ENCODE assay signal across 6 cellular contexts in the genomic region with DNA sequence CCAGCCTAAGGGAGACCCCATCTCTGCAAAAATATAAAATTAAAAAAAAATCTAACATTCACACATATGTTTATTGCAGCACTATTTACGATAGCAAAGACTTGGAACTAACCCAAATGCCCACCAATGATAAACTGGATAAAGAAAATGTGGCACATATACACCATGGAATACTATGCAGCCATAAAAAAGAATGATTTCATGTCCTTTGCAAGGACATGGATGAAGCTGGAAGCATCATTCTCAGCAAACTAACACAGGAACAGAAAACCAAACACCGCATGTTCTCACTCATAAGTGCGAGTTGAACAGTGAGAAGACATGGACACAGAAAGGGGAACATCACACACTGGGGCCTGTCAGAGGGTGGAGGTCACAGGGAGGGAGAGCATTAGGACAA. TPM values are rescaled to one million over a fixed set of nuclear protein-coding genes. Genes with fewer than 3 reads are reported as not detected.
DNase-seq lines count a peak whose midpoint lies in the region; ATAC-seq, FAIRE-seq and TF ChIP-seq lines count a peak whose summit lies in the region.
"Not testable (repeated sequence)": the region's sequence is repeated elsewhere in the genome, so short reads cannot be mapped to it uniquely, and the experiment has no call there.

No MANE protein-coding gene starts in this region.

- H3K27ac Mint-ChIP-seq in CD14-positive monocyte: peak overlapping the region; percentile 19 to 87 (median 76)
- peak overlapping the region; percentile 19 for H3K27ac Mint-ChIP-seq in activated T-helper 2 cell treated with anti-CD3 and anti-CD28 coated beads, Interferon-gamma antibody, Interleukin-2, Interleukin-4, amounts not matched to agents 10 μg/mL and 5 μg/mL and 100 μg/mL, durations not matched to agents 14 hours and 24 hours and 36 hours
- peak overlapping the region; percentile 50 for H3K27ac Mint-ChIP-seq in dendritic cell treated with granulocyte-macrophage colony-stimulating factor and Interleukin-4, amounts not matched to agents 40 ng/mL and 50 ng/mL, for 4 days

- H3K56ac ChIP-seq in IMR-90 (ENCODE audit: extremely low read depth, insufficient read depth, low read length): not testable (repeated sequence)

- TF ChIP-seq EP300 in K562 (IDR thresholded peaks at IDR 0.05; ENCODE audit: low read length): not testable (repeated sequence)

- intact Hi-C loops in CD14-positive monocyte (cut with micrococcal nuclease): loop anchor here in 1 of 2 donors (5.0 kb wide), 1 partner anchor 36 kb away; the partner anchor contains the start of gene ABHD6
- intact Hi-C loops in IMR-90 (cut with micrococcal nuclease); K562 (cut with micrococcal nuclease); dendritic cell treated with granulocyte-macrophage colony-stimulating factor and Interleukin-4, amounts not matched to agents 40 ng/mL and 50 ng/mL, for 4 days (cut with micrococcal nuclease): not testable (repeated sequence)
- intact Hi-C loops in activated T-helper 2 cell treated with anti-CD3 and anti-CD28 coated beads, Interferon-gamma antibody, Interleukin-2, Interleukin-4, amounts not matched to agents 10 μg/mL and 5 μg/mL and 100 μg/mL, durations not matched to agents 14 hours and 24 hours and 36 hours (cut with micrococcal nuclease): loop anchor here (2.0 kb wide), 1 partner anchor 37 kb away; the partner anchor contains the start of gene ABHD6

- peak overlapping the region; percentile 28; the same call in 1 of the 2 replicates for H3K4ac ChIP-seq in IMR-90 (ENCODE audit: low read depth, low read length)

- not testable (repeated sequence) for H4K8ac ChIP-seq in IMR-90 (ENCODE audit: low read depth in 2 of 2, low read length in 2 of 2)

- H3K79me1 ChIP-seq in IMR-90 (ENCODE audit: low read depth in 1 of 2, low read length in 2 of 2): not testable (repeated sequence)

- not testable (repeated sequence) for H3K79me2 ChIP-seq in GM23248 (ENCODE audit: insufficient read depth); K562 (ENCODE audit: control insufficient read depth, insufficient read depth, low read length)

- TF ChIP-seq RAD21 in IMR-90 (IDR thresholded peaks at IDR 0.05; ENCODE audit: low read length); K562 (CRISPR knock-in tag; conservative IDR thresholded peaks at IDR 0.05 in 1 of 2, IDR thresholded peaks at IDR 0.05 in 1 of 2): not testable (repeated sequence)

- dilution Hi-C loops in IMR-90 (cut with HindIII; ENCODE audit: low sequenced_read_pairs, unreplicated experiment): not testable (repeated sequence)

- peak overlapping the region; percentile 59; the same call in 1 of the 2 replicates for H2AK5ac ChIP-seq in IMR-90 (ENCODE audit: low read depth, low read length)

- not testable (repeated sequence) for H4K5ac ChIP-seq in IMR-90 (ENCODE audit: low read depth, low read length)

- in situ Hi-C loops in GM23248 (cut with MboI); IMR-90 (cut with MboI; ENCODE audit: low sequenced_read_pairs); K562 (cut with MboI): not testable (repeated sequence)

- peak overlapping the region; percentile 85; the same call in 1 of the 2 replicates for H3K27ac ChIP-seq in GM23248
- not testable (repeated sequence) for H3K27ac ChIP-seq in IMR-90 (ENCODE audit: insufficient read depth, low read length); K562 (ENCODE audit: extremely low read depth, low read depth, low read length)

- not testable (repeated sequence) for H2AFZ ChIP-seq in GM23248; IMR-90 (replicated peaks; ENCODE audit: low read length, poor library complexity); K562 (ENCODE audit: low read depth, low read length)

- peak overlapping the region; percentile 98 for H2BK5ac ChIP-seq in IMR-90 (ENCODE audit: low read depth, low read length, poor library complexity, severe bottlenecking)

- peaks cover 35% of the 10 kb centered on the region for H3K4me1 Mint-ChIP-seq in CD14-positive monocyte
- peaks cover 15% of the 10 kb centered on the region for H3K4me1 Mint-ChIP-seq in activated T-helper 2 cell treated with anti-CD3 and anti-CD28 coated beads, Interferon-gamma antibody, Interleukin-2, Interleukin-4, amounts not matched to agents 10 μg/mL and 5 μg/mL and 100 μg/mL, durations not matched to agents 14 hours and 24 hours and 36 hours (ENCODE audit: low read depth)
- H3K4me1 Mint-ChIP-seq in dendritic cell treated with granulocyte-macrophage colony-stimulating factor and Interleukin-4, amounts not matched to agents 40 ng/mL and 50 ng/mL, for 4 days (ENCODE audit: low read depth): peaks cover 20% of the 10 kb centered on the region

- not testable (repeated sequence) for H4K91ac ChIP-seq in IMR-90 (ENCODE audit: insufficient read depth, low read depth, low read length)

- peaks cover 24% of the 10 kb centered on the region for H3F3A ChIP-seq in GM23248 (ENCODE audit: insufficient read depth)

- H2BK120ac ChIP-seq in IMR-90 (ENCODE audit: low read depth, low read length): not testable (repeated sequence)

- H4K20me1 ChIP-seq in GM23248 (ENCODE audit: insufficient read depth); IMR-90 (ENCODE audit: insufficient read depth, low read length); K562 (replicated peaks; ENCODE audit: control insufficient read depth, insufficient read depth, low read length): not testable (repeated sequence)

- CTCF ChIA-PET in IMR-90 (lab: Yijun Ruan, JAX): interaction anchor here (0.5 kb wide), 1 partner anchor 71 kb away, joined by 4 read pairs; no protein-coding TSS in a partner anchor
- CTCF ChIA-PET in K562 (lab: Yijun Ruan, JAX; ENCODE audit: low intra/inter-chr PET ratio): not testable (repeated sequence)

- POLR2A ChIA-PET in IMR-90 (lab: Charles Lee; ENCODE audit: unreplicated experiment): not testable (repeated sequence)
- POLR2A ChIA-PET in K562 (lab: Yijun Ruan, JAX): interaction anchor here (0.9 kb wide), 1 partner anchor 22 kb away, joined by 3 read pairs; no protein-coding TSS in a partner anchor

- BruUV-seq in IMR-90 (replicated peaks; lab: Mats Ljungman, UMichigan); K562 (replicated peaks; lab: Mats Ljungman, UMichigan): not testable (repeated sequence)

- not testable (repeated sequence) for H3K27me3 ChIP-seq in GM23248 (replicated peaks; ENCODE audit: insufficient read depth); IMR-90 (ENCODE audit: control insufficient read depth, insufficient read depth, low read length); K562 (ENCODE audit: control insufficient read depth in 2 of 2, insufficient read depth in 2 of 2, low read length in 2 of 2)

- not testable (repeated sequence) for FAIRE-seq in K562 (lab: Jason Lieb, UNC)

- not testable (repeated sequence) for H3K18ac ChIP-seq in IMR-90 (ENCODE audit: low read depth, low read length)

- H2BK20ac ChIP-seq in IMR-90 (ENCODE audit: low read depth, low read length): peak overlapping the region; percentile 80; the same call in 1 of the 2 replicates

- not testable (repeated sequence) for H3K9me3 Mint-ChIP-seq in CD14-positive monocyte; activated T-helper 2 cell treated with anti-CD3 and anti-CD28 coated beads, Interferon-gamma antibody, Interleukin-2, Interleukin-4, amounts not matched to agents 10 μg/mL and 5 μg/mL and 100 μg/mL, durations not matched to agents 14 hours and 24 hours and 36 hours; dendritic cell treated with granulocyte-macrophage colony-stimulating factor and Interleukin-4, amounts not matched to agents 40 ng/mL and 50 ng/mL, for 4 days

- peak overlapping the region; percentile 84 for H3K4me2 ChIP-seq in GM23248 (ENCODE audit: unreplicated experiment)
- not testable (repeated sequence) for H3K4me2 ChIP-seq in IMR-90 (ENCODE audit: low read depth, low read length); K562 (ENCODE audit: insufficient read depth, low read length)

- not testable (repeated sequence) for H2AK9ac ChIP-seq in IMR-90 (replicated peaks; ENCODE audit: low read depth, low read length, poor library complexity)

- H3K9me3 ChIP-seq in GM23248 (ENCODE audit: low read depth); IMR-90 (ENCODE audit: control insufficient read depth, insufficient read depth, low read length); K562 (replicated peaks; ENCODE audit: control insufficient read depth, insufficient read depth, low read depth, low read length): not testable (repeated sequence)

- DNase-seq in CD14-positive monocyte (ENCODE audit: low spot score); GM23248; IMR-90; activated T-helper 2 cell treated with anti-CD3 and anti-CD28 coated beads, Interferon-gamma antibody, Interleukin-2, Interleukin-4, amounts not matched to agents 10 μg/mL and 5 μg/mL and 100 μg/mL, durations not matched to agents 14 hours and 24 hours and 36 hours (ENCODE audit: low spot score); K562 (ENCODE audit: extremely low read depth in 1 of 4, low spot score in 3 of 4): not testable (repeated sequence)

- H3K4me3 ChIP-seq in GM23248; IMR-90 (ENCODE audit: insufficient read depth, low read depth, low read length); K562: not testable (repeated sequence)

- H3K36me3 ChIP-seq in GM23248 (ENCODE audit: low read depth); IMR-90 (ENCODE audit: control insufficient read depth, insufficient read depth, low read length); K562 (ENCODE audit: control insufficient read depth, insufficient read depth, low read length): not testable (repeated sequence)

- H3K23ac ChIP-seq in IMR-90 (ENCODE audit: low read depth, low read length): not testable (repeated sequence)

- H3K9me2 ChIP-seq in GM23248 (ENCODE audit: insufficient read depth): not testable (repeated sequence)

- H3K4me3 Mint-ChIP-seq in CD14-positive monocyte; activated T-helper 2 cell treated with anti-CD3 and anti-CD28 coated beads, Interferon-gamma antibody, Interleukin-2, Interleukin-4, amounts not matched to agents 10 μg/mL and 5 μg/mL and 100 μg/mL, durations not matched to agents 14 hours and 24 hours and 36 hours (ENCODE audit: low read depth); dendritic cell treated with granulocyte-macrophage colony-stimulating factor and Interleukin-4, amounts not matched to agents 40 ng/mL and 50 ng/mL, for 4 days: not testable (repeated sequence)

- not testable (repeated sequence) for TF ChIP-seq POLR2A in IMR-90 (IDR thresholded peaks at IDR 0.05; ENCODE audit: low read depth, low read length); K562 (conservative IDR thresholded peaks at IDR 0.05)

- TF ChIP-seq CTCF in CD14-positive monocyte (IDR thresholded peaks at IDR 0.05); IMR-90 (conservative IDR thresholded peaks at IDR 0.05; ENCODE audit: low read depth, low read length); K562 (IDR thresholded peaks at IDR 0.05 in 2 of 3, conservative IDR thresholded peaks at IDR 0.05 in 1 of 3; ENCODE audit: insufficient read depth in 2 of 3, low read depth in 1 of 3, low read length in 3 of 3): not testable (repeated sequence)

- not testable (repeated sequence) for H3K14ac ChIP-seq in IMR-90 (replicated peaks; ENCODE audit: low read depth, low read length)

- H3K36me3 Mint-ChIP-seq in CD14-positive monocyte: peaks cover 50 to 55% of the 10 kb centered on the region in 2 donors
- peaks cover 73% of the 10 kb centered on the region for H3K36me3 Mint-ChIP-seq in activated T-helper 2 cell treated with anti-CD3 and anti-CD28 coated beads, Interferon-gamma antibody, Interleukin-2, Interleukin-4, amounts not matched to agents 10 μg/mL and 5 μg/mL and 100 μg/mL, durations not matched to agents 14 hours and 24 hours and 36 hours (ENCODE audit: low read depth)
- H3K36me3 Mint-ChIP-seq in dendritic cell treated with granulocyte-macrophage colony-stimulating factor and Interleukin-4, amounts not matched to agents 40 ng/mL and 50 ng/mL, for 4 days (ENCODE audit: low read depth): peaks cover 74% of the 10 kb centered on the region

- H3K9ac ChIP-seq in GM23248; IMR-90 (ENCODE audit: low read depth, low read length); K562 (ENCODE audit: insufficient read depth in 1 of 2, low read depth in 2 of 2, low read length in 2 of 2): not testable (repeated sequence)

- ATAC-seq in IMR-90 (ENCODE audit: low read depth); K562: not testable (repeated sequence)

- peaks cover 11% of the 10 kb centered on the region for H3K9me1 ChIP-seq in IMR-90 (ENCODE audit: insufficient read depth, low read length)
- not testable (repeated sequence) for H3K9me1 ChIP-seq in K562 (ENCODE audit: control insufficient read depth, insufficient read depth, low read length)

- H3K4me1 ChIP-seq in GM23248 (ENCODE audit: insufficient read depth): peaks cover 23% of the 10 kb centered on the region
- not testable (repeated sequence) for H3K4me1 ChIP-seq in IMR-90 (ENCODE audit: control insufficient read depth, insufficient read depth, low read length); K562 (replicated peaks in 1 of 2; ENCODE audit: control insufficient read depth in 2 of 2, insufficient read depth in 2 of 2, low read length in 2 of 2)

- not testable (repeated sequence) for H2BK15ac ChIP-seq in IMR-90 (ENCODE audit: low read depth, low read length)

- H3K27me3 Mint-ChIP-seq in CD14-positive monocyte (ENCODE audit: low read depth in 3 of 3); activated T-helper 2 cell treated with anti-CD3 and anti-CD28 coated beads, Interferon-gamma antibody, Interleukin-2, Interleukin-4, amounts not matched to agents 10 μg/mL and 5 μg/mL and 100 μg/mL, durations not matched to agents 14 hours and 24 hours and 36 hours (ENCODE audit: low read depth); dendritic cell treated with granulocyte-macrophage colony-stimulating factor and Interleukin-4, amounts not matched to agents 40 ng/mL and 50 ng/mL, for 4 days: not testable (repeated sequence)

- 95 to 99% methylated on average over 3 of the region's 3 CpGs for WGBS in GM23248 (ENCODE audit: low coverage in 1 of 2, low lambda C conversion rate in 2 of 2, missing lambda C conversion rate in 2 of 2), 2 experiments
- WGBS in IMR-90 (ENCODE audit: extremely low coverage in 2 of 2, insufficient read length in 1 of 2), 2 experiments: no CpG with 5 or more reads among the region's 3 CpGs
- 42% methylated on average over 3 of the region's 3 CpGs for WGBS in K562 (ENCODE audit: insufficient coverage, low coverage, missing lambda C conversion rate)

RNA-seq across cellular contexts. Expression of gene RPP14, which starts 32.7 kb away (rescaled TPM):
- polyA plus RNA-seq in CD14-positive monocyte (1 to 10 TPM; 3.5 to 8.8 TPM), GM23248 (2016; fragmentation: Nextera tagmentation; extraction: Ambion mirVana) (11.4 and 13.4 TPM in 2 replicates), IMR-90 (2012; rRNA removed) (6.5 and 7.8 TPM in 2 replicates), K562 (2011; rRNA removed) (14.7 and 18.9 TPM in 2 replicates), K562 (2014; fragmentation: Illumina TruSeq; extraction: Trizol) (14.6 and 15.4 TPM in 2 replicates), K562 (2014; fragmentation: Nextera tagmentation; extraction: Ambion mirVana) (10 to 100 TPM; 20.5 to 20.8 TPM), K562 (2014; rRNA removed) (15.1 and 19.0 TPM in 2 replicates)
- total RNA-seq in GM23248 (2014; rRNA removed; shearing (Covaris generic)): 14.9 and 15.7 TPM in 2 replicates
- total RNA-seq in IMR-90 (2012; rRNA removed) (6.6 and 11.9 TPM in 2 replicates), K562 (2014; rRNA removed) (13.9 and 15.9 TPM in 2 replicates), K562 (2014; rRNA removed; fragmentation: Illumina TruSeq; extraction: Trizol) (13.5 and 15.5 TPM in 2 replicates), K562 (2015; rRNA removed; fragmentation: Illumina TruSeq; extraction: Trizol) (19.9 and 20.4 TPM in 2 replicates), K562 (2021) (14.9 and 17.0 TPM in 2 replicates)
- 3.2 TPM in 2 replicates for polyA plus RNA-seq in IMR-90 (2012; cell fraction: cytosol; rRNA removed)
- polyA plus RNA-seq in IMR-90 (2012; cell fraction: nucleus; rRNA removed; ENCODE audit: low replicate concordance): 1.6 and 7.7 TPM in 2 replicates
- total RNA-seq in activated T-helper 2 cell treated with anti-CD3 and anti-CD28 coated beads, Interferon-gamma antibody, Interleukin-2, Interleukin-4, amounts not matched to agents 10 μg/mL and 5 μg/mL and 100 μg/mL, durations not matched to agents 14 hours and 24 hours and 36 hours: 21.8 and 23.8 TPM in 2 replicates
- 25.4 and 29.4 TPM in 2 replicates for total RNA-seq in K562 (2011; cell fraction: chromatin; rRNA removed; ENCODE audit: low replicate concordance)
- 14.8 and 18.0 TPM in 2 replicates for total RNA-seq in K562 (2011; cell fraction: nucleolus; rRNA removed)
- 24.8 and 46.7 TPM in 2 replicates for total RNA-seq in K562 (2011; cell fraction: nucleoplasm; rRNA removed)
- 6.3 and 12.9 TPM in 2 replicates for polyA plus RNA-seq in K562 (2011; cell fraction: cytosol; rRNA removed)
- 6.7 and 9.4 TPM in 2 replicates for polyA plus RNA-seq in K562 (2011; cell fraction: nucleus; rRNA removed)
- 6.3 and 9.3 TPM in 2 replicates for polyA plus RNA-seq in K562 (2012)
- polyA minus RNA-seq in K562 (2011; rRNA and poly(A)+ RNA removed): 17.9 and 18.2 TPM in 2 replicates
- 5.6 and 8.6 TPM in 2 replicates for polyA minus RNA-seq in K562 (2011; cell fraction: cytosol; rRNA and poly(A)+ RNA removed)
- 5.0 and 7.9 TPM in 2 replicates for polyA minus RNA-seq in K562 (2011; cell fraction: nucleus; rRNA and poly(A)+ RNA removed)

RNA-seq across cellular contexts. Expression of gene HTD2, which starts 33.0 kb away (rescaled TPM):
- polyA plus RNA-seq in CD14-positive monocyte: 10 to 100 TPM; 10.5 to 17.3 TPM
- total RNA-seq in GM23248 (2014; rRNA removed; shearing (Covaris generic)): 5.4 and 9.6 TPM in 2 replicates
- polyA plus RNA-seq in GM23248 (2016; fragmentation: Nextera tagmentation; extraction: Ambion mirVana): 17.0 and 21.8 TPM in 2 replicates
- total RNA-seq in IMR-90 (2012; rRNA removed): 11.4 and 13.3 TPM in 2 replicates
- polyA plus RNA-seq in IMR-90 (2012; rRNA removed): 5.7 and 6.4 TPM in 2 replicates
- 1.5 and 1.9 TPM in 2 replicates for polyA plus RNA-seq in IMR-90 (2012; cell fraction: cytosol; rRNA removed)
- polyA plus RNA-seq in IMR-90 (2012; cell fraction: nucleus; rRNA removed; ENCODE audit: low replicate concordance): 0.73 and 4.8 TPM in 2 replicates
- 10.1 and 10.5 TPM in 2 replicates for total RNA-seq in activated T-helper 2 cell treated with anti-CD3 and anti-CD28 coated beads, Interferon-gamma antibody, Interleukin-2, Interleukin-4, amounts not matched to agents 10 μg/mL and 5 μg/mL and 100 μg/mL, durations not matched to agents 14 hours and 24 hours and 36 hours
- 7.2 and 11.2 TPM in 2 replicates for total RNA-seq in K562 (2011; cell fraction: chromatin; rRNA removed; ENCODE audit: low replicate concordance)
- 3.0 and 3.2 TPM in 2 replicates for total RNA-seq in K562 (2011; cell fraction: nucleolus; rRNA removed)
- 3.2 and 5.1 TPM in 2 replicates for total RNA-seq in K562 (2011; cell fraction: nucleoplasm; rRNA removed)
- total RNA-seq in K562 (2014; rRNA removed): 1.8 and 2.7 TPM in 2 replicates
- 10.5 and 12.7 TPM in 2 replicates for total RNA-seq in K562 (2014; rRNA removed; fragmentation: Illumina TruSeq; extraction: Trizol)
- 5.8 and 6.9 TPM in 2 replicates for total RNA-seq in K562 (2015; rRNA removed; fragmentation: Illumina TruSeq; extraction: Trizol)
- total RNA-seq in K562 (2021): 8.3 and 9.6 TPM in 2 replicates
- polyA plus RNA-seq in K562 (2011; rRNA removed): 9.4 and 11.6 TPM in 2 replicates
- polyA plus RNA-seq in K562 (2011; cell fraction: cytosol; rRNA removed): 4.4 and 7.8 TPM in 2 replicates
- 2.4 and 4.5 TPM in 2 replicates for polyA plus RNA-seq in K562 (2011; cell fraction: nucleus; rRNA removed)
- 3.4 and 4.9 TPM in 2 replicates for polyA plus RNA-seq in K562 (2012)
- 2.2 and 6.8 TPM in 2 replicates for polyA plus RNA-seq in K562 (2014; fragmentation: Illumina TruSeq; extraction: Trizol)
- polyA plus RNA-seq in K562 (2014; fragmentation: Nextera tagmentation; extraction: Ambion mirVana): 10 to 100 TPM; 13.9 to 22.8 TPM
- polyA plus RNA-seq in K562 (2014; rRNA removed): 5.8 and 8.0 TPM in 2 replicates
- polyA minus RNA-seq in K562 (2011; rRNA and poly(A)+ RNA removed): 7.5 and 9.7 TPM in 2 replicates
- 2.0 TPM in 1 of 2 replicates, not detected in the other for polyA minus RNA-seq in K562 (2011; cell fraction: cytosol; rRNA and poly(A)+ RNA removed)
- polyA minus RNA-seq in K562 (2011; cell fraction: nucleus; rRNA and poly(A)+ RNA removed): 1.5 and 2.2 TPM in 2 replicates

RNA-seq across cellular contexts. Expression of gene ABHD6, which starts 35.8 kb away (rescaled TPM):
- 10 to 100 TPM in 1 of 2 donors, 1 to 10 TPM in 1; 9.0 to 11.6 TPM for polyA plus RNA-seq in CD14-positive monocyte
- 5.3 and 5.8 TPM in 2 replicates for total RNA-seq in GM23248 (2014; rRNA removed; shearing (Covaris generic))
- 4.4 and 4.8 TPM in 2 replicates for polyA plus RNA-seq in GM23248 (2016; fragmentation: Nextera tagmentation; extraction: Ambion mirVana)
- total RNA-seq in IMR-90 (2012; rRNA removed): 4.7 and 5.0 TPM in 2 replicates
- polyA plus RNA-seq in IMR-90 (2012; rRNA removed): 5.6 and 6.3 TPM in 2 replicates
- 4.2 and 7.0 TPM in 2 replicates for polyA plus RNA-seq in IMR-90 (2012; cell fraction: cytosol; rRNA removed)
- 3.2 and 4.6 TPM in 2 replicates for polyA plus RNA-seq in IMR-90 (2012; cell fraction: nucleus; rRNA removed; ENCODE audit: low replicate concordance)
- total RNA-seq in activated T-helper 2 cell treated with anti-CD3 and anti-CD28 coated beads, Interferon-gamma antibody, Interleukin-2, Interleukin-4, amounts not matched to agents 10 μg/mL and 5 μg/mL and 100 μg/mL, durations not matched to agents 14 hours and 24 hours and 36 hours: 26.4 and 28.2 TPM in 2 replicates
- 6.4 and 12.8 TPM in 2 replicates for total RNA-seq in K562 (2011; cell fraction: chromatin; rRNA removed; ENCODE audit: low replicate concordance)
- total RNA-seq in K562 (2011; cell fraction: nucleolus; rRNA removed): 9.8 and 11.6 TPM in 2 replicates
- total RNA-seq in K562 (2011; cell fraction: nucleoplasm; rRNA removed): 5.2 and 11.6 TPM in 2 replicates
- total RNA-seq in K562 (2014; rRNA removed): 2.1 and 3.7 TPM in 2 replicates
- total RNA-seq in K562 (2014; rRNA removed; fragmentation: Illumina TruSeq; extraction: Trizol): 2.4 and 2.5 TPM in 2 replicates
- total RNA-seq in K562 (2015; rRNA removed; fragmentation: Illumina TruSeq; extraction: Trizol): 3.6 and 4.1 TPM in 2 replicates
- total RNA-seq in K562 (2021): 2.9 and 3.2 TPM in 2 replicates
- polyA plus RNA-seq in K562 (2011; rRNA removed): 3.6 and 4.1 TPM in 2 replicates
- 4.7 and 4.9 TPM in 2 replicates for polyA plus RNA-seq in K562 (2011; cell fraction: cytosol; rRNA removed)
- 3.6 and 3.9 TPM in 2 replicates for polyA plus RNA-seq in K562 (2011; cell fraction: nucleus; rRNA removed)
- polyA plus RNA-seq in K562 (2012): 3.2 and 5.2 TPM in 2 replicates
- 2.3 and 2.9 TPM in 2 replicates for polyA plus RNA-seq in K562 (2014; fragmentation: Illumina TruSeq; extraction: Trizol)
- polyA plus RNA-seq in K562 (2014; fragmentation: Nextera tagmentation; extraction: Ambion mirVana): under 1 TPM; 0.53 to 0.81 TPM
- 2.3 and 3.4 TPM in 2 replicates for polyA plus RNA-seq in K562 (2014; rRNA removed)
- 6.0 and 7.1 TPM in 2 replicates for polyA minus RNA-seq in K562 (2011; rRNA and poly(A)+ RNA removed)
- 2.5 and 3.4 TPM in 2 replicates for polyA minus RNA-seq in K562 (2011; cell fraction: cytosol; rRNA and poly(A)+ RNA removed)
- 1.9 and 3.6 TPM in 2 replicates for polyA minus RNA-seq in K562 (2011; cell fraction: nucleus; rRNA and poly(A)+ RNA removed)

RNA-seq across cellular contexts. Expression of gene PXK, which starts 59.3 kb away (rescaled TPM):
- 10 to 100 TPM; 52.9 to 54.0 TPM for polyA plus RNA-seq in CD14-positive monocyte
- total RNA-seq in GM23248 (2014; rRNA removed; shearing (Covaris generic)): 30.7 and 33.8 TPM in 2 replicates
- polyA plus RNA-seq in GM23248 (2016; fragmentation: Nextera tagmentation; extraction: Ambion mirVana): 45.1 and 46.2 TPM in 2 replicates
- total RNA-seq in IMR-90 (2012; rRNA removed): 14.3 and 15.6 TPM in 2 replicates
- polyA plus RNA-seq in IMR-90 (2012; rRNA removed): 16.4 and 17.7 TPM in 2 replicates
- polyA plus RNA-seq in IMR-90 (2012; cell fraction: cytosol; rRNA removed): 7.9 and 8.2 TPM in 2 replicates
- 5.9 and 25.5 TPM in 2 replicates for polyA plus RNA-seq in IMR-90 (2012; cell fraction: nucleus; rRNA removed; ENCODE audit: low replicate concordance)
- 47.6 and 48.7 TPM in 2 replicates for total RNA-seq in activated T-helper 2 cell treated with anti-CD3 and anti-CD28 coated beads, Interferon-gamma antibody, Interleukin-2, Interleukin-4, amounts not matched to agents 10 μg/mL and 5 μg/mL and 100 μg/mL, durations not matched to agents 14 hours and 24 hours and 36 hours
- 19.9 and 36.7 TPM in 2 replicates for total RNA-seq in K562 (2011; cell fraction: chromatin; rRNA removed; ENCODE audit: low replicate concordance)
- total RNA-seq in K562 (2011; cell fraction: nucleolus; rRNA removed): 8.7 and 14.6 TPM in 2 replicates
- 18.6 and 35.0 TPM in 2 replicates for total RNA-seq in K562 (2011; cell fraction: nucleoplasm; rRNA removed)
- total RNA-seq in K562 (2014; rRNA removed): 11.3 and 12.4 TPM in 2 replicates
- 12.9 and 15.3 TPM in 2 replicates for total RNA-seq in K562 (2014; rRNA removed; fragmentation: Illumina TruSeq; extraction: Trizol)
- 9.7 and 10.0 TPM in 2 replicates for total RNA-seq in K562 (2015; rRNA removed; fragmentation: Illumina TruSeq; extraction: Trizol)
- 10.8 and 14.0 TPM in 2 replicates for total RNA-seq in K562 (2021)
- polyA plus RNA-seq in K562 (2011; rRNA removed): 10.6 and 11.1 TPM in 2 replicates
- 7.0 and 8.9 TPM in 2 replicates for polyA plus RNA-seq in K562 (2011; cell fraction: cytosol; rRNA removed)
- polyA plus RNA-seq in K562 (2011; cell fraction: nucleus; rRNA removed): 13.1 and 15.3 TPM in 2 replicates
- 6.3 and 17.9 TPM in 2 replicates for polyA plus RNA-seq in K562 (2012)
- polyA plus RNA-seq in K562 (2014; fragmentation: Illumina TruSeq; extraction: Trizol): 15.3 and 19.9 TPM in 2 replicates
- polyA plus RNA-seq in K562 (2014; fragmentation: Nextera tagmentation; extraction: Ambion mirVana): 1 to 10 TPM; 3.3 to 4.8 TPM
- polyA plus RNA-seq in K562 (2014; rRNA removed): 12.7 and 14.5 TPM in 2 replicates
- polyA minus RNA-seq in K562 (2011; rRNA and poly(A)+ RNA removed): 13.2 and 15.9 TPM in 2 replicates
- 6.5 and 8.0 TPM in 2 replicates for polyA minus RNA-seq in K562 (2011; cell fraction: cytosol; rRNA and poly(A)+ RNA removed)
- 7.7 and 11.8 TPM in 2 replicates for polyA minus RNA-seq in K562 (2011; cell fraction: nucleus; rRNA and poly(A)+ RNA removed)

Comparison
In these comparisons a context has a peak if more than half of its experiments do, and no peak if none do; other contexts are left out.
1. H3K27ac Mint-ChIP-seq: peak in every context shown above with its lines; median percentile 76 in CD14-positive monocyte; 50 in dendritic cell treated with granulocyte-macrophage colony-stimulating factor and Interleukin-4, amounts not matched to agents 40 ng/mL and 50 ng/mL, for 4 days; 19 in activated T-helper 2 cell treated with anti-CD3 and anti-CD28 coated beads, Interferon-gamma antibody, Interleukin-2, Interleukin-4, amounts not matched to agents 10 μg/mL and 5 μg/mL and 100 μg/mL, durations not matched to agents 14 hours and 24 hours and 36 hours.